In the genomic region with DNA sequence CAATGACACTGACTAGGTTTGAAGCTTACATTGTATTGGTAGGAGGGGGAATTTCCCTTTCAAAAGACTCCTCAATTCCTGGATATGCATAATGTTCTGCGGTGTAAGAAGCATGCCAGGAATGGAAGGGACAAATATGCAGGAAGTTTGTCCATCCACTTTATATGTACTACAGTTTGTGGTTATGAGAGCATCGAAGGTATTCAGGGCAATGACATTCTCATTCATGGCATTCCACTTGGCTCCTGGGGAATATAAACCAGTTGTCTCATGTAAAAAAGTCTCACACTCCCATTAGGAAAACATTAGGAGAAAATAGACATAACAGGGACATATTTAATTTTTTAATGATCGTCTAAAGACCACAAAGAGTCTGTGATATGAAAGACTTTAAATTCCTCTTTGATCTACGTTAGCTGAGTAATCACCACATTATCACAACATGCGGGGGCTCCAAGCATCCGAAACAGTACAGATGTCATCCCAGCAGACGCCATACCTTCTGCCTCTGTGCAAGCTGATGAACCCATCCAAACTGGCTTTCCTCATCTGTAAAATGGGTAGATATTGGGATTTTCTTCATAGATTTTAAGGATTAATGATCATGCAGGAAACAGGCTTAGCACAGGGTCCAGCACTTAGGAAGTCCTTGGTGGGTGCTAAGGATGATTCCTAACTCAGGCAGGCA, we compare ENCODE assay signal across 16 cellular contexts.
DNase-seq lines count a peak whose midpoint lies in the region; ATAC-seq, FAIRE-seq and TF ChIP-seq lines count a peak whose summit lies in the region.
"Had no signal": no experiment of that assay in that cellular context is flagged by ENCODE, and none has a peak within 500 bp of the region (broad histone marks: within the 10 kb centered on the region; RNA-seq: fewer than 3 reads in every experiment).

No MANE protein-coding gene starts in this region.

- peaks cover 9% of the 10 kb centered on the region for H3F3A ChIP-seq in PC-3 (ENCODE audit: low read length, unreplicated experiment)

- H3K36me3 ChIP-seq in PC-3 (ENCODE audit: low read depth, low read length) (no peaks in the 10 kb centered on the region), HAP-1 (replicated peaks) (no peaks in the 10 kb centered on the region)
- H3K36me3 ChIP-seq: heart left ventricle, thoracic aorta had no signal

- peak; percentile 51 for DNase-seq in COLO829 (ENCODE audit: low spot score)
- DNase-seq in PC-3: peak; percentile 88
- peak; percentile 99 for DNase-seq in non-pigmented ciliary epithelial cell (ENCODE audit: low read depth)
- DNase-seq in DMS114 treated with DMSO at 0.1 percent for 48 hours (lab: John Stamatoyannopoulos, UW; ENCODE audit: unreplicated experiment): no peak
- no peak for DNase-seq in NCI-H82 treated with DMSO at 0.1 percent for 48 hours (lab: John Stamatoyannopoulos, UW; ENCODE audit: unreplicated experiment)
- no peak for DNase-seq in HAP-1 (ENCODE audit: low spot score in 2 of 2)
- DNase-seq: activated CD4-positive, alpha-beta T cell treated with anti-CD3 and anti-CD28 coated beads for 1 hour; CD8-positive, alpha-beta T cell; cerebellar nuclear complex; heart left ventricle; NCI-H1048; NCI-H510A treated with DMSO at 0.1 percent for 48 hours had no signal

- CTCF ChIA-PET in PC-3 (lab: Charles Lee): no interaction called here

- TF ChIP-seq CTCF in PC-3 (conservative IDR thresholded peaks at IDR 0.05; ENCODE audit: low read depth, low read length): no peak

- FAIRE-seq in endometrium (lab: Jason Lieb, UNC): peak; percentile 92
- FAIRE-seq: GM12892 had no signal

- intact Hi-C loops in PC-3 (cut with micrococcal nuclease): no loop called here

- no peaks in the 10 kb centered on the region for H3K9me2 ChIP-seq in PC-3 (replicated peaks; ENCODE audit: low read length)

- no peaks in the 10 kb centered on the region for H3K27me3 ChIP-seq in PC-3 (ENCODE audit: low read length)
- H3K27me3 ChIP-seq in HAP-1 (ENCODE audit: low read depth): no peaks in the 10 kb centered on the region
- H3K27me3 ChIP-seq: heart left ventricle had no signal

- H3K9me3 ChIP-seq in PC-3 (ENCODE audit: low read length) (no peaks in the 10 kb centered on the region), HAP-1 (no peaks in the 10 kb centered on the region)
- H3K9me3 ChIP-seq: heart left ventricle, thoracic aorta had no signal

- in situ Hi-C loops in HAP-1 (cut with MboI; ENCODE audit: low sequenced_read_pairs): no loop called here

- POLR2A ChIA-PET in PC-3 (lab: Charles Lee; ENCODE audit: unreplicated experiment): interaction anchor here (1.0 kb wide), 1 partner anchor 22 kb away, joined by 4 read pairs; no protein-coding TSS in a partner anchor

- H3K9ac ChIP-seq in PC-3 (ENCODE audit: low read length): peak overlapping the region; percentile 42; the same call in 1 of the 2 replicates

- H3K4me3 ChIP-seq in PC-3 (ENCODE audit: low read length): no peak overlapping the region
- H3K4me3 ChIP-seq in HAP-1: no peak overlapping the region
- H3K4me3 ChIP-seq: heart left ventricle, thoracic aorta had no signal

- no peaks in the 10 kb centered on the region for H4K20me1 ChIP-seq in PC-3 (ENCODE audit: low read length)

- ATAC-seq in PC-3: peak; percentile 50
- ATAC-seq in HG03135 (IDR thresholded peaks at IDR 0.05; ENCODE audit: unreplicated experiment): no peak
- ATAC-seq: CD8-positive, alpha-beta T cell; heart left ventricle had no signal

- H2AFZ ChIP-seq in PC-3 (ENCODE audit: low read length): no peak overlapping the region

- H3K4me1 ChIP-seq in PC-3 (ENCODE audit: insufficient read depth, low read length): peaks cover 47% of the 10 kb centered on the region
- H3K4me1 ChIP-seq in HAP-1: no peaks in the 10 kb centered on the region
- H3K4me1 ChIP-seq: heart left ventricle had no signal

- 0 out of 2 replicates have a peak overlapping the region, but pooled peaks have one; percentile 4 for H3K4me2 ChIP-seq in PC-3 (ENCODE audit: low read length)

- peak overlapping the region; percentile 86 for H3K27ac ChIP-seq in PC-3 (ENCODE audit: low read length)
- H3K27ac ChIP-seq: heart left ventricle, thoracic aorta had no signal

- TSS peak; percentile 95 for BruUV-seq in PC-3 (replicated peaks; lab: Mats Ljungman, UMichigan)

- H3K79me2 ChIP-seq in PC-3 (ENCODE audit: low read length): no peaks in the 10 kb centered on the region

Comparison
In these comparisons a context has a peak if more than half of its experiments do, and no peak if none do; other contexts are left out.
1. DNase-seq: peak in COLO829 (single experiment), PC-3 (single experiment) and non-pigmented ciliary epithelial cell (single experiment); none in DMS114 treated with DMSO at 0.1 percent for 48 hours (single experiment), NCI-H82 treated with DMSO at 0.1 percent for 48 hours (single experiment) and HAP-1 (0 of 2).